Comparison of ENCODE assay signal across 18 cellular contexts in the genomic region with DNA sequence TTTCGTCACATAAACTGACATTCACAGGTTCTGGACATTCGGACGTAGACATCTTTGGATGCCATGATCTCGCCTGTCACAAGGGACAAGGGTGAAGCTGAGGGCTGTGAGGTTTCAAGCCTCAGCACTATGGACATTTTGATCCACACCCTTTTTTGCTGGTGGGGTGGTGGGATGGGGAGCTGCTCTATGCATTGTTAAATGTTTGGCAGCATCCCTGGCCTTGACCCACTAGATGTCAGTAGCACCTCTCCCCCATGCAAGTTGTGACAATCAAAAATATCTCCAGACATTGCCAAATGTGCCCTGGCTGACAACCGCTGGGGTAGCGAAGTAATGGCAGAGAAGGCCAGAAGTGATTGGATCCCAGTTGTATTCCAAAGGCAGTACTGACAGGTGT.
DNase-seq lines count a peak whose midpoint lies in the region; ATAC-seq and TF ChIP-seq lines count a peak whose summit lies in the region.
"Had no signal": no experiment of that assay in that cellular context is flagged by ENCODE, and none has a peak within 500 bp of the region (broad histone marks: within the 10 kb centered on the region; RNA-seq: fewer than 3 reads in every experiment).

No MANE protein-coding gene starts in this region.

- no peaks in the 10 kb centered on the region for H3K36me3 Mint-ChIP-seq in T-helper 17 cell (ENCODE audit: low read depth)

- H3K4me1 ChIP-seq in OCI-LY1 (ENCODE audit: insufficient read depth, low read length, severe bottlenecking) (no peaks in the 10 kb centered on the region), iPS-20b (ENCODE audit: insufficient read depth, low read length) (no peaks in the 10 kb centered on the region; the same call in 1 of the 2 replicates), GM23248 (ENCODE audit: insufficient read depth) (peaks cover 10% of the 10 kb centered on the region; the same call in 1 of the 2 replicates)
- H3K4me1 ChIP-seq: BLaER1 treated with 17β-estradiol and CSF1 and Interleukin-3, amounts not matched to agents 10 nM and 100 nM; HAP-1; Peyer's patch had no signal

- 96% methylated on average over 6 of the region's 6 CpGs for WGBS in GM23248 (ENCODE audit: low coverage in 1 of 2, low lambda C conversion rate in 2 of 2, missing lambda C conversion rate in 2 of 2), 2 experiments

- in situ Hi-C loops in GM13977 (cut with MboI; ENCODE audit: low pct_unique_long_range_greater_than_20kb, low sequenced_read_pairs, unreplicated experiment) = no loop called here
- in situ Hi-C loops in GM23248 (cut with MboI) = no loop called here

- H2AFZ ChIP-seq in OCI-LY1 (ENCODE audit: low read length) = no peak overlapping the region
- H2AFZ ChIP-seq in GM23248 = no peak overlapping the region

- peak overlapping the region; percentile 25 for H3K4me3 Mint-ChIP-seq in T-helper 17 cell

- H3K9me3 ChIP-seq in OCI-LY1 (ENCODE audit: low read length) (no peaks in the 10 kb centered on the region), T-helper 17 cell (ENCODE audit: control insufficient read depth, low read length, poor library complexity, severe bottlenecking) (no peaks in the 10 kb centered on the region), iPS-20b (ENCODE audit: insufficient read depth, low read depth, low read length) (no peaks in the 10 kb centered on the region), GM23248 (ENCODE audit: low read depth) (no peaks in the 10 kb centered on the region)
- H3K9me3 ChIP-seq: BLaER1 treated with 17β-estradiol and CSF1 and Interleukin-3, amounts not matched to agents 10 nM and 100 nM; HAP-1; Peyer's patch had no signal

- H3K36me3 ChIP-seq in OCI-LY1 (ENCODE audit: insufficient read depth, low read length) (no peaks in the 10 kb centered on the region), iPS-20b (ENCODE audit: insufficient read depth, low read depth, low read length) (no peaks in the 10 kb centered on the region), GM23248 (ENCODE audit: low read depth) (no peaks in the 10 kb centered on the region)
- H3K36me3 ChIP-seq: BLaER1 treated with 17β-estradiol and CSF1 and Interleukin-3, amounts not matched to agents 10 nM and 100 nM; HAP-1; Peyer's patch had no signal

- no peak overlapping the region for H3K9ac ChIP-seq in OCI-LY1 (ENCODE audit: low read length)
- H3K9ac ChIP-seq in iPS-20b (ENCODE audit: low read depth, low read length) = 0 out of 2 replicates have a peak overlapping the region, but pooled peaks have one; percentile 18
- H3K9ac ChIP-seq in GM23248 = no peak overlapping the region
- H3K9ac ChIP-seq: BLaER1 treated with 17β-estradiol and CSF1 and Interleukin-3, amounts not matched to agents 10 nM and 100 nM had no signal

- peaks cover 3% of the 10 kb centered on the region for H3K4me1 Mint-ChIP-seq in T-helper 17 cell

- no peak overlapping the region for H3K27ac ChIP-seq in OCI-LY1 (ENCODE audit: low read depth, low read length, poor library complexity, severe bottlenecking)
- H3K27ac ChIP-seq in iPS-20b (ENCODE audit: low read length) = no peak overlapping the region
- H3K27ac ChIP-seq in GM23248 = no peak overlapping the region
- H3K27ac ChIP-seq: BLaER1 treated with 17β-estradiol and CSF1 and Interleukin-3, amounts not matched to agents 10 nM and 100 nM; Peyer's patch had no signal

- H3K27ac Mint-ChIP-seq in T-helper 17 cell = no peak overlapping the region

- H3K27me3 Mint-ChIP-seq in T-helper 17 cell = peaks cover 19% of the 10 kb centered on the region

- no peaks in the 10 kb centered on the region for H4K20me1 ChIP-seq in OCI-LY1 (ENCODE audit: insufficient read depth, low read length)
- no peaks in the 10 kb centered on the region for H4K20me1 ChIP-seq in GM23248 (ENCODE audit: insufficient read depth)
- H4K20me1 ChIP-seq: BLaER1 treated with 17β-estradiol and CSF1 and Interleukin-3, amounts not matched to agents 10 nM and 100 nM had no signal

- H3K4me2 ChIP-seq in OCI-LY1 (ENCODE audit: low read length) = no peak overlapping the region
- no peak overlapping the region for H3K4me2 ChIP-seq in GM23248 (ENCODE audit: unreplicated experiment)
- H3K4me2 ChIP-seq: BLaER1 treated with 17β-estradiol and CSF1 and Interleukin-3, amounts not matched to agents 10 nM and 100 nM had no signal

- H3F3A ChIP-seq in OCI-LY1 (ENCODE audit: insufficient read depth, low read length) = no peaks in the 10 kb centered on the region
- H3F3A ChIP-seq in GM23248 (ENCODE audit: insufficient read depth) = no peaks in the 10 kb centered on the region

- H3K9me2 ChIP-seq in OCI-LY1 (ENCODE audit: low read depth, low read length) (no peaks in the 10 kb centered on the region), GM23248 (ENCODE audit: insufficient read depth) (no peaks in the 10 kb centered on the region)

- H3K79me2 ChIP-seq in OCI-LY1 (ENCODE audit: insufficient read depth, low read length) = no peaks in the 10 kb centered on the region
- H3K79me2 ChIP-seq in GM23248 (ENCODE audit: insufficient read depth) = no peaks in the 10 kb centered on the region

- DNase-seq in T-helper 17 cell = no peak
- DNase-seq in GM13977 (ENCODE audit: low spot score) = no peak
- no peak for DNase-seq in KG1 (lab: John Stamatoyannopoulos, UW)
- DNase-seq in GM23248 = no peak
- no peak for DNase-seq in NCI-H2029 treated with DMSO at 0.1 percent for 48 hours (lab: John Stamatoyannopoulos, UW)
- DNase-seq: IMR-90; Kasumi-1; NCI-H1105; NCI-H2081 treated with DMSO at 0.1 percent for 48 hours; NCI-H446 treated with DMSO at 0.1 percent for 48 hours; NK-92 treated with Interleukin-12 subunit alpha and Interleukin-12 subunit beta, amount 100 ng/mL, for 24 hours; Peyer's patch; Right ventricle myocardium superior had no signal

- H3K27me3 ChIP-seq in OCI-LY1 (ENCODE audit: insufficient read depth, low read length) (no peaks in the 10 kb centered on the region), iPS-20b (ENCODE audit: insufficient read depth, low read length) (no peaks in the 10 kb centered on the region), GM23248 (replicated peaks; ENCODE audit: insufficient read depth) (no peaks in the 10 kb centered on the region)
- H3K27me3 ChIP-seq: BLaER1 treated with 17β-estradiol and CSF1 and Interleukin-3, amounts not matched to agents 10 nM and 100 nM; Peyer's patch had no signal

- no peak overlapping the region for H3K4me3 ChIP-seq in OCI-LY1 (ENCODE audit: low read depth, low read length, poor library complexity, severe bottlenecking)
- no peak overlapping the region for H3K4me3 ChIP-seq in iPS-20b (ENCODE audit: low read length)
- H3K4me3 ChIP-seq in GM23248 = no peak overlapping the region
- H3K4me3 ChIP-seq: BLaER1 treated with 17β-estradiol and CSF1 and Interleukin-3, amounts not matched to agents 10 nM and 100 nM; HAP-1; Peyer's patch had no signal

- TF ChIP-seq CTCF in GM12873 (IDR thresholded peaks at IDR 0.05; ENCODE audit: insufficient read depth, low read depth, low read length, missing control alignments) (peak; percentile 13), OCI-LY1 (IDR thresholded peaks at IDR 0.05; ENCODE audit: low read length) (peak; percentile 23; the same call in 1 of the 2 replicates), GM13977 (IDR thresholded peaks at IDR 0.05; ENCODE audit: extremely low read depth, insufficient read depth, missing control alignments) (no peak)

- no peak for ATAC-seq in T-helper 17 cell
